Comparison of ENCODE assay signal across 25 cellular contexts in the genomic region with DNA sequence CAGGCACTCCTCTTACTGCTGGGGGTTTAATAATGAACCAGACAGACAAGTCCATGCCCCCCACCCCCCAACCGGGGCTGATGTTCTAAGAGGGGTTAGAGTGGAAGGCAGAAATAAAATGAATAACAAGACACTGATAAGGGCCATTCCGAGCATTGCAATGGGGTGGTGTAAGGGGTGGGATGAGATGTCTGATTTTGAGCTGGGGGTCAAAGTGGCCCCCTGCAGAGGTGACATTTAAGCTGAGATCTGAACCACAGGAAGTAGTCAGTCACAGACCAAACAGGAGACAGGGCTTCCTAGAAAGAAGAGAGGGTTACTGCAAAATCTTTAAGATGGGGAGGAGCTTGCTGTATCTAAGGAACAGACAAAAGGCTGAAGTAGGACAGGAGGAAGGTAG.
A peak's percentile ranks its signal among the peaks of the same experiment; 100 is the strongest.
DNase-seq lines count a peak whose midpoint lies in the region; ATAC-seq, FAIRE-seq and TF ChIP-seq lines count a peak whose summit lies in the region.
"Had no signal": no experiment of that assay in that cellular context is flagged by ENCODE, and none has a peak within 500 bp of the region (broad histone marks: within the 10 kb centered on the region; RNA-seq: fewer than 3 reads in every experiment).

No MANE protein-coding gene starts in this region.

- H3K27ac Mint-ChIP-seq in astrocyte (ENCODE audit: unreplicated experiment) (peak overlapping the region; percentile 87), progenitor cell of endocrine pancreas (peak overlapping the region; percentile 25)
- H3K27ac Mint-ChIP-seq in CD4-positive, alpha-beta T cell: no peak overlapping the region
- H3K27ac Mint-ChIP-seq: CD8-positive, alpha-beta T cell; HFFc6 had no signal

- H2AK9ac ChIP-seq in IMR-90 (replicated peaks; ENCODE audit: low read depth, low read length, poor library complexity): peak overlapping the region; percentile 17

- CTCF ChIA-PET in IMR-90 (lab: Yijun Ruan, JAX): no interaction called here
- CTCF ChIA-PET in CD4-positive, alpha-beta T cell (lab: Charles Lee): no interaction called here

- H2BK120ac ChIP-seq in IMR-90 (ENCODE audit: low read depth, low read length): peak overlapping the region; percentile 89
- peak overlapping the region; percentile 34 for H2BK120ac ChIP-seq in mesenchymal stem cell (ENCODE audit: low read depth, low read length)

- H3K4ac ChIP-seq in IMR-90 (ENCODE audit: low read depth, low read length) (peak overlapping the region; percentile 24; the same call in 1 of the 2 replicates), mesenchymal stem cell (ENCODE audit: low read depth in 1 of 2, low read length in 2 of 2) (no peak overlapping the region)

- WGBS in IMR-90 (ENCODE audit: extremely low coverage in 2 of 2, insufficient read length in 1 of 2), 2 experiments: 33% methylated on average over 1 of the region's 2 CpGs; no CpG with 5 or more reads in 1 of the 2 experiments
- WGBS in mesenchymal stem cell: 31% methylated on average over 2 of the region's 2 CpGs

- TF ChIP-seq RAD21 in IMR-90 (IDR thresholded peaks at IDR 0.05; ENCODE audit: low read length): no peak

- ATAC-seq in IMR-90 (ENCODE audit: low read depth) (no peak), GM19467 (IDR thresholded peaks at IDR 0.05; ENCODE audit: unreplicated experiment) (no peak)
- no peak for ATAC-seq in CD4-positive, alpha-beta T cell (ENCODE audit: poor library complexity)
- ATAC-seq: CD8-positive, alpha-beta T cell; Right ventricle myocardium inferior had no signal

- H3K9me3 Mint-ChIP-seq in astrocyte (ENCODE audit: unreplicated experiment) (peaks cover 4% of the 10 kb centered on the region), progenitor cell of endocrine pancreas (ENCODE audit: low read depth) (no peaks in the 10 kb centered on the region)
- H3K9me3 Mint-ChIP-seq in CD4-positive, alpha-beta T cell: no peaks in the 10 kb centered on the region
- H3K9me3 Mint-ChIP-seq: CD8-positive, alpha-beta T cell; HFFc6 had no signal

- H4K91ac ChIP-seq in IMR-90 (ENCODE audit: insufficient read depth, low read depth, low read length) (peak overlapping the region; percentile 33; the same call in 1 of the 2 replicates), mesenchymal stem cell (ENCODE audit: low read length) (no peak overlapping the region)

- H2AK5ac ChIP-seq in IMR-90 (ENCODE audit: low read depth, low read length): peak overlapping the region; percentile 57; the same call in 1 of the 2 replicates
- H2AK5ac ChIP-seq in mesenchymal stem cell (ENCODE audit: low read length, severe bottlenecking): peak overlapping the region; percentile 94

- H3K4me3 Mint-ChIP-seq in astrocyte (ENCODE audit: unreplicated experiment) (peak overlapping the region; percentile 52), progenitor cell of endocrine pancreas (ENCODE audit: low read depth) (no peak overlapping the region)
- no peak overlapping the region for H3K4me3 Mint-ChIP-seq in CD4-positive, alpha-beta T cell
- H3K4me3 Mint-ChIP-seq: CD8-positive, alpha-beta T cell; H9; HFFc6 had no signal

- no peak for TF ChIP-seq POLR2A in IMR-90 (IDR thresholded peaks at IDR 0.05; ENCODE audit: low read depth, low read length)

- H3K27ac ChIP-seq in IMR-90 (ENCODE audit: insufficient read depth, low read length) (peak overlapping the region; percentile 14; the same call in 1 of the 2 replicates), astrocyte (ENCODE audit: low read depth, low read length) (peak overlapping the region; percentile 67), mesenchymal stem cell (ENCODE audit: low read length, poor library complexity, severe bottlenecking) (no peak overlapping the region), SJCRH30 (no peak overlapping the region)
- H3K27ac ChIP-seq in CD4-positive, alpha-beta T cell (ENCODE audit: low read depth, low read length): no peak overlapping the region
- H3K27ac ChIP-seq: BLaER1 treated with 17β-estradiol and CSF1 and Interleukin-3, amounts not matched to agents 10 nM and 100 nM had no signal

- H2BK12ac ChIP-seq in mesenchymal stem cell (ENCODE audit: low read length in 2 of 2): peak overlapping the region; percentile 49 to 79

- peak overlapping the region in 1 of 2 experiments; percentile 50; a peak in 1 of 4 replicates for H4K8ac ChIP-seq in IMR-90 (ENCODE audit: low read depth in 2 of 2, low read length in 2 of 2)
- H4K8ac ChIP-seq in mesenchymal stem cell (ENCODE audit: low read length): no peak overlapping the region

- H3K18ac ChIP-seq in IMR-90 (ENCODE audit: low read depth, low read length): peak overlapping the region; percentile 7; the same call in 1 of the 2 replicates
- H3K18ac ChIP-seq in mesenchymal stem cell (ENCODE audit: low read depth in 1 of 2, low read length in 2 of 2): peak overlapping the region in 1 of 2 experiments; percentile 71

- H3K36me3 ChIP-seq in IMR-90 (ENCODE audit: control insufficient read depth, insufficient read depth, low read length) (no peaks in the 10 kb centered on the region), astrocyte (ENCODE audit: insufficient read depth, low read length) (no peaks in the 10 kb centered on the region), mesenchymal stem cell (ENCODE audit: control insufficient read depth in 1 of 2, insufficient read depth in 2 of 2, low read depth in 1 of 2, low read length in 2 of 2) (peaks cover 0 to 2% of the 10 kb centered on the region in 2 experiments), SJCRH30 (no peaks in the 10 kb centered on the region)
- H3K36me3 ChIP-seq: BLaER1 treated with 17β-estradiol and CSF1 and Interleukin-3, amounts not matched to agents 10 nM and 100 nM had no signal

- H3K9ac ChIP-seq in IMR-90 (ENCODE audit: low read depth, low read length): no peak overlapping the region
- H3K9ac ChIP-seq in astrocyte (ENCODE audit: low read length): peak overlapping the region; percentile 59
- no peak overlapping the region for H3K9ac ChIP-seq in mesenchymal stem cell (ENCODE audit: low read length)
- H3K9ac ChIP-seq: BLaER1 treated with 17β-estradiol and CSF1 and Interleukin-3, amounts not matched to agents 10 nM and 100 nM had no signal

- no peak overlapping the region for H3K14ac ChIP-seq in IMR-90 (replicated peaks; ENCODE audit: low read depth, low read length)
- H3K14ac ChIP-seq in mesenchymal stem cell (ENCODE audit: low read length in 2 of 2): no peak overlapping the region

- no peaks in the 10 kb centered on the region for H3K79me1 ChIP-seq in IMR-90 (ENCODE audit: low read depth in 1 of 2, low read length in 2 of 2)
- H3K79me1 ChIP-seq in mesenchymal stem cell (replicated peaks; ENCODE audit: low read length, poor library complexity, severe bottlenecking): no peaks in the 10 kb centered on the region

- no peaks in the 10 kb centered on the region for H3K27me3 Mint-ChIP-seq in astrocyte (ENCODE audit: low read depth, unreplicated experiment)
- peaks cover 15% of the 10 kb centered on the region for H3K27me3 Mint-ChIP-seq in progenitor cell of endocrine pancreas
- H3K27me3 Mint-ChIP-seq in CD4-positive, alpha-beta T cell: peaks cover 31% of the 10 kb centered on the region

- peak; percentile 73 for FAIRE-seq in astrocyte (lab: Jason Lieb, UNC)
- FAIRE-seq: G401.6, GM18507 had no signal

- intact Hi-C loops in IMR-90 (cut with micrococcal nuclease): loop anchor here (5.0 kb wide), 1 partner anchor 101 kb away; no protein-coding TSS in a partner anchor
- intact Hi-C loops in CD4-positive, alpha-beta T cell (cut with DNase I, micrococcal nuclease): no loop called here

- no peak overlapping the region for H3K4me3 ChIP-seq in IMR-90 (ENCODE audit: insufficient read depth, low read depth, low read length)
- no peak overlapping the region for H3K4me3 ChIP-seq in astrocyte (ENCODE audit: insufficient read depth, low read depth, low read length)
- no peak overlapping the region for H3K4me3 ChIP-seq in mesenchymal stem cell (ENCODE audit: insufficient read depth in 1 of 2, low read depth in 1 of 2, low read length in 2 of 2)
- H3K4me3 ChIP-seq in SJCRH30: no peak overlapping the region
- H3K4me3 ChIP-seq: BLaER1 treated with 17β-estradiol and CSF1 and Interleukin-3, amounts not matched to agents 10 nM and 100 nM had no signal

- H3K27me3 ChIP-seq in IMR-90 (ENCODE audit: control insufficient read depth, insufficient read depth, low read length) (no peaks in the 10 kb centered on the region), astrocyte (ENCODE audit: insufficient read depth, low read length) (no peaks in the 10 kb centered on the region), mesenchymal stem cell (ENCODE audit: control insufficient read depth in 1 of 2, insufficient read depth in 1 of 2, low read length in 2 of 2) (no peaks in the 10 kb centered on the region), SJCRH30 (no peaks in the 10 kb centered on the region)
- H3K27me3 ChIP-seq in CD4-positive, alpha-beta T cell (ENCODE audit: control insufficient read depth, insufficient read depth, low read length): no peaks in the 10 kb centered on the region
- H3K27me3 ChIP-seq: BLaER1 treated with 17β-estradiol and CSF1 and Interleukin-3, amounts not matched to agents 10 nM and 100 nM had no signal

- H3K9me1 ChIP-seq in IMR-90 (ENCODE audit: insufficient read depth, low read length): peaks cover 7% of the 10 kb centered on the region

- H3K4me1 Mint-ChIP-seq in astrocyte (ENCODE audit: low read depth, unreplicated experiment) (peaks cover 42% of the 10 kb centered on the region), progenitor cell of endocrine pancreas (ENCODE audit: low read depth) (peaks cover 14% of the 10 kb centered on the region)
- no peaks in the 10 kb centered on the region for H3K4me1 Mint-ChIP-seq in CD4-positive, alpha-beta T cell (ENCODE audit: low read depth)

- no peaks in the 10 kb centered on the region for H3K9me3 ChIP-seq in IMR-90 (ENCODE audit: control insufficient read depth, insufficient read depth, low read length)
- no peaks in the 10 kb centered on the region for H3K9me3 ChIP-seq in astrocyte (ENCODE audit: insufficient read depth, low read depth, low read length)
- no peaks in the 10 kb centered on the region for H3K9me3 ChIP-seq in mesenchymal stem cell (ENCODE audit: control insufficient read depth, low read length)
- H3K9me3 ChIP-seq in SJCRH30 (replicated peaks): no peaks in the 10 kb centered on the region
- H3K9me3 ChIP-seq in CD4-positive, alpha-beta T cell (ENCODE audit: control insufficient read depth, low read length): no peaks in the 10 kb centered on the region

- H2AFZ ChIP-seq in IMR-90 (replicated peaks; ENCODE audit: low read length, poor library complexity) (peak overlapping the region; percentile 2), astrocyte (ENCODE audit: low read depth, low read length) (no peak overlapping the region), mesenchymal stem cell (ENCODE audit: low read depth, low read length) (no peak overlapping the region)

- peak overlapping the region; percentile 67; the same call in 1 of the 2 replicates for H2BK20ac ChIP-seq in IMR-90 (ENCODE audit: low read depth, low read length)

- H3K23ac ChIP-seq in IMR-90 (ENCODE audit: low read depth, low read length): peak overlapping the region; percentile 14; the same call in 1 of the 2 replicates
- H3K23ac ChIP-seq in mesenchymal stem cell (ENCODE audit: low read length in 2 of 2): no peak overlapping the region

- DNase-seq in IMR-90 (no peak), astrocyte (ENCODE audit: low read depth) (peak; percentile 41), mesenchymal stem cell (no peak), progenitor cell of endocrine pancreas (ENCODE audit: low spot score, unreplicated experiment) (no peak), SJCRH30 (no peak), GM10266 (ENCODE audit: extremely low spot score) (no peak)
- no peak for DNase-seq in CD4-positive, alpha-beta T cell
- DNase-seq: CD8-positive, alpha-beta T cell; DND-41; H9; KBM-7; MM.1S; NCI-H1048; NCI-H1436 treated with DMSO at 0.1 percent for 48 hours; NCI-H2029 treated with DMSO at 0.1 percent for 48 hours; NCI-H2171 treated with DMSO at 0.1 percent for 48 hours; NCI-H446 treated with DMSO at 0.1 percent for 48 hours; NCI-H526 treated with DMSO at 0.1 percent for 48 hours; SW 1271 had no signal

- in situ Hi-C loops in IMR-90 (cut with MboI; ENCODE audit: low sequenced_read_pairs): no loop called here

- TF ChIP-seq CTCF in IMR-90 (conservative IDR thresholded peaks at IDR 0.05; ENCODE audit: low read depth, low read length) (no peak), astrocyte (IDR thresholded peaks at IDR 0.05; ENCODE audit: insufficient read depth, low read depth, low read length) (no peak), progenitor cell of endocrine pancreas (IDR thresholded peaks at IDR 0.05; ENCODE audit: unreplicated experiment) (no peak), GM10266 (IDR thresholded peaks at IDR 0.05; ENCODE audit: control insufficient read depth, insufficient read depth, low read depth, missing control alignments) (no peak)
- TF ChIP-seq CTCF in CD4-positive, alpha-beta T cell (IDR thresholded peaks at IDR 0.05): no peak

- H3K4me1 ChIP-seq in IMR-90 (ENCODE audit: control insufficient read depth, insufficient read depth, low read length) (peaks cover 30% of the 10 kb centered on the region), astrocyte (ENCODE audit: insufficient read depth, low read length) (peaks cover 37% of the 10 kb centered on the region), mesenchymal stem cell (ENCODE audit: control insufficient read depth, insufficient read depth, low read depth, low read length) (peaks cover 21% of the 10 kb centered on the region), SJCRH30 (peaks cover 40% of the 10 kb centered on the region)
- H3K4me1 ChIP-seq: BLaER1 treated with 17β-estradiol and CSF1 and Interleukin-3, amounts not matched to agents 10 nM and 100 nM had no signal

- no TSS peak for BruUV-seq in IMR-90 (replicated peaks; lab: Mats Ljungman, UMichigan)

- no peaks in the 10 kb centered on the region for H3K36me3 Mint-ChIP-seq in astrocyte (ENCODE audit: low read depth, unreplicated experiment)
- no peaks in the 10 kb centered on the region for H3K36me3 Mint-ChIP-seq in progenitor cell of endocrine pancreas (ENCODE audit: insufficient read depth)
- H3K36me3 Mint-ChIP-seq in CD4-positive, alpha-beta T cell (ENCODE audit: low read depth): no peaks in the 10 kb centered on the region
- H3K36me3 Mint-ChIP-seq: CD8-positive, alpha-beta T cell had no signal

- H3K4me2 ChIP-seq in IMR-90 (ENCODE audit: low read depth, low read length): no peak overlapping the region
- H3K4me2 ChIP-seq in astrocyte (ENCODE audit: low read length): peak overlapping the region; percentile 26
- H3K4me2 ChIP-seq in mesenchymal stem cell (ENCODE audit: low read length, poor library complexity, severe bottlenecking): no peak overlapping the region
- H3K4me2 ChIP-seq: BLaER1 treated with 17β-estradiol and CSF1 and Interleukin-3, amounts not matched to agents 10 nM and 100 nM had no signal

- H4K20me1 ChIP-seq in IMR-90 (ENCODE audit: insufficient read depth, low read length) (no peaks in the 10 kb centered on the region), astrocyte (ENCODE audit: insufficient read depth, low read length) (no peaks in the 10 kb centered on the region)
- H4K20me1 ChIP-seq: BLaER1 treated with 17β-estradiol and CSF1 and Interleukin-3, amounts not matched to agents 10 nM and 100 nM had no signal

- peak overlapping the region; percentile 21; the same call in 1 of the 2 replicates for H4K5ac ChIP-seq in IMR-90 (ENCODE audit: low read depth, low read length)

- peak overlapping the region; percentile 68 for H2BK15ac ChIP-seq in IMR-90 (ENCODE audit: low read depth, low read length)
- no peak overlapping the region for H2BK15ac ChIP-seq in mesenchymal stem cell (ENCODE audit: low read depth, poor library complexity, severe bottlenecking)

- H2BK5ac ChIP-seq in IMR-90 (ENCODE audit: low read depth, low read length, poor library complexity, severe bottlenecking): no peak overlapping the region
- H2BK5ac ChIP-seq in mesenchymal stem cell (ENCODE audit: low read depth, low read length, poor library complexity, severe bottlenecking): no peak overlapping the region

- dilution Hi-C loops in IMR-90 (cut with HindIII; ENCODE audit: low sequenced_read_pairs, unreplicated experiment): no loop called here

- H3K56ac ChIP-seq in IMR-90 (ENCODE audit: extremely low read depth, insufficient read depth, low read length): no peak overlapping the region

- POLR2A ChIA-PET in IMR-90 (lab: Charles Lee; ENCODE audit: unreplicated experiment): no interaction called here
- POLR2A ChIA-PET in CD4-positive, alpha-beta T cell (lab: Charles Lee): no interaction called here

- H3K79me2 ChIP-seq in astrocyte (ENCODE audit: insufficient read depth, low read length): no peaks in the 10 kb centered on the region

Comparison
In these comparisons a context has a peak if more than half of its experiments do, and no peak if none do; other contexts are left out.
1. H3K27ac ChIP-seq: peak in IMR-90 (single experiment) and astrocyte (single experiment); none in mesenchymal stem cell (single experiment), SJCRH30 (single experiment) and CD4-positive, alpha-beta T cell (single experiment).